Comparison of ENCODE assay signal across 20 cellular contexts in the genomic region with DNA sequence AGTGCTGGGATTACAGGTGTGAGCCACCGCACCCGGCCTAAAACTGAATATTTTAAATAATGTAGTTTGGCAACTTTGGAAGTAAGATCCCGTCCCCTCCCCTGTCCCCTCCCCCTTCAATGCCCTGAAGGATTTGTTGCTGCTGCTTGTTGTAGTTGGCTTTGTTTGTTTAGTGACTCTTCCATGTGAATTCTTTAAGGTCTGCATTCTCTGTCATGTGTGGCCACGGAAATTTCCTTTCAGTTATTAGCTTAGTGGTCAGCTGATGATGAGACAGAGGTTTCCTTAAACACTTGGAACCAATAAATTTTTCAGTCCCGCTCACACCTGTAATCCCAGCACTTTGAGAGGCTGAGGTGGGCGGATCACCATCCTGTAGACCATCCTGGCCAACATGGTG.
"Had no signal": no experiment of that assay in that cellular context is flagged by ENCODE, and none has a peak within 500 bp of the region (broad histone marks: within the 10 kb centered on the region; RNA-seq: fewer than 3 reads in every experiment).

No MANE protein-coding gene starts in this region.

- H3K4me3 ChIP-seq: ascending aorta, left ventricle myocardium inferior, mucosa of descending colon, psoas muscle, right lobe of liver, smooth muscle cell, stomach, testis had no signal

- H3K4me1 ChIP-seq: ascending aorta, left ventricle myocardium inferior, psoas muscle, right lobe of liver, stomach, testis had no signal

- DNase-seq: activated CD4-positive, alpha-beta T cell treated with anti-CD3 and anti-CD28 coated beads, Interleukin-2, amount 50 U/mL, for 1 hour; activated CD8-positive, alpha-beta memory T cell treated with anti-CD3 and anti-CD28 coated beads for 24 hours; activated CD8-positive, alpha-beta memory T cell treated with anti-CD3 and anti-CD28 coated beads, Interleukin-2, amount 50 U/mL, for 48 hours; activated gamma-delta T cell; activated T-cell treated with anti-CD3 and anti-CD28 coated beads, Interleukin-2, amount 50 U/mL, for 48 hours; effector CD8-positive, alpha-beta T cell; foreskin melanocyte; left ventricle myocardium inferior; mucosa of descending colon; naive B cell; psoas muscle; stimulated activated CD4-positive, alpha-beta T cell treated with anti-CD3 and anti-CD28 coated beads, Interleukin-4, amount 100 ng/mL, for 24 hours; stomach; testis had no signal

- FAIRE-seq: endothelial cell of umbilical vein, kidney had no signal

- ATAC-seq: mucosa of descending colon; psoas muscle; right lobe of liver; stimulated activated effector memory CD8-positive, alpha-beta T cell treated with anti-CD3 and anti-CD28 coated beads, Interleukin-12 subunit alpha, Interleukin-12 subunit beta, amount 100 ng/mL, for 72 hours had no signal

- H3K36me3 ChIP-seq: ascending aorta, left ventricle myocardium inferior, right lobe of liver, stomach had no signal

- H3K9me3 ChIP-seq: ascending aorta, left ventricle myocardium inferior, mucosa of descending colon, psoas muscle, right lobe of liver, stomach, testis had no signal

- H3K27me3 ChIP-seq: ascending aorta, right lobe of liver, testis had no signal

- H3K27ac ChIP-seq: ascending aorta, left ventricle myocardium inferior, psoas muscle, right lobe of liver, stomach, testis had no signal

- H3K4me2 ChIP-seq: smooth muscle cell had no signal
